8 cellular contexts compared by ENCODE assay signal in the genomic region with DNA sequence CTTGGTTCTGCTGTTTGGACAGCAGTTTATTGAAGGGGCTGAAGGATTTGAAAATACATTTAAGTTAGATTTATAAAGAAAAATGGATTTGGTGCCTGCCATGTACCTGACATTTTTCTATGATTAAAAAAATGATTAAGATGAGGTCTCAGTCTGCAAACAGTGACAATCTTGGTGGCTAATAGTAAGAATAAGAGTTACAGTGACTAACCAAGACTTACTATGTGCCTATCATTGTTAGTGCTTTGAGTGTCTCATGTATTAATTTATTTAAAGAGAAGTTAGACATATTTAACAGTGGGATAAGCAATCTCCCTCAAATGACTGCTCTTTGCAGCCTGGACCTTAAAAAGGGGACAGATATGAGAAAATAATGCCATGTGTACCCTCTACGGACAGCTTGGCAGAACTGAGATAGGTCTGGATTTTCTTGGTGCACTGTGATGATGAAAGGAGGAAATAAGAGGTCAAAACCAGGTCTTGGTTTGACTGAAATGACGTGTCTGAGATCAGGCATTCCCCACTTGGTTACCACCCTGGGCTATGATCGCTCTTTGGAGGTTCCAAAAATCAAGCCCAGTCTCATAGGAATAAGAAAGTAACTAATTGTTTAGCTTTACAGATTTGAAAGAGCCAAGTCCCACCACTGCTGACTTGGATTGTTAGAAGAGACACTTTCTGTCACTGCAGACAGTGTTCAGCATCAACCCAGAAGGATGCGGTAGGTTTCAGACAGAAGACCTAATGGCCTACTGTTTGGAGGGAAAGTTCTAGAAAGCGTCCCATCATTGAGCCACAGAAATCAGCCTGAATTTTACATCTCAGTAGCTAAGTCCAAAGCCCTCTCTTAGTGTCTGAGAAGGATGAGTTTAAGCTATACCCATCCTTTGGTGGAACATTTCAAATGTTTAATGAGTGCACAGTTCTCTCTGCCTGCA. TPM values are rescaled to one million over a fixed set of nuclear protein-coding genes. Genes with fewer than 3 reads are reported as not detected.
A peak's percentile ranks its signal among the peaks of the same experiment; 100 is the strongest.
DNase-seq lines count a peak whose midpoint lies in the region; ATAC-seq, FAIRE-seq and TF ChIP-seq lines count a peak whose summit lies in the region.

No MANE protein-coding gene starts in this region.

- intact Hi-C loops in HepG2 (cut with micrococcal nuclease; ENCODE audit: unreplicated experiment), result no loop called here
- intact Hi-C loops in right lobe of liver (cut with DNase I), result no loop called here
- intact Hi-C loops in activated T-helper 2 cell treated with anti-CD3 and anti-CD28 coated beads, Interferon-gamma antibody, Interleukin-2, Interleukin-4, amounts not matched to agents 10 μg/mL and 5 μg/mL and 100 μg/mL, durations not matched to agents 14 hours and 24 hours and 36 hours (cut with micrococcal nuclease), result loop anchor here (1.0 to 10.0 kb wide), 7 partner anchors 23 to 1307 kb away; partner anchors contain the start of genes ACSL5, CCDC186, DCLRE1A and NHLRC2

- in situ Hi-C loops in HepG2 (cut with HindIII; ENCODE audit: extremely low pct_ligation_motif_present, low pct_unique_long_range_greater_than_20kb), result no loop called here

- 0 out of 2 replicates have a peak, but pooled peaks cover 3% of the 10 kb centered on the region for H4K20me1 ChIP-seq in HepG2 (ENCODE audit: insufficient read depth, low read length)

- H3K79me2 ChIP-seq in HepG2 (ENCODE audit: insufficient read depth, low read length), result peaks cover 54% of the 10 kb centered on the region

- no peak overlapping the region for H3K4me3 ChIP-seq in HepG2 (replicated peaks in 1 of 3; ENCODE audit: insufficient read depth in 1 of 3, low read depth in 2 of 3, low read length in 3 of 3)
- H3K4me3 ChIP-seq in right lobe of liver, result no peak overlapping the region

- TF ChIP-seq EP300 in HepG2 (IDR thresholded peaks at IDR 0.05; ENCODE audit: low read depth in 2 of 2, low read length in 2 of 2), result no peak
- TF ChIP-seq EP300 in HepG2 (CRISPR knock-in tag; IDR thresholded peaks at IDR 0.05; ENCODE audit: borderline replicate concordance), result no peak

- ATAC-seq in HepG2 (no peak), right lobe of liver (no peak), HG03095 (IDR thresholded peaks at IDR 0.05; ENCODE audit: unreplicated experiment) (peak; percentile 55), omental fat pad (ENCODE audit: low FRiP score) (no peak)

- BruUV-seq in HepG2 (replicated peaks; lab: Mats Ljungman, UMichigan), result no TSS peak

- no peak for TF ChIP-seq RAD21 in HepG2 (CRISPR knock-in tag; IDR thresholded peaks at IDR 0.05)

- H3K36me3 ChIP-seq in HepG2 (replicated peaks in 1 of 2; ENCODE audit: control insufficient read depth in 1 of 2, insufficient read depth in 2 of 2, low read length in 2 of 2) (no peaks in the 10 kb centered on the region; a peak in 1 of 5 replicates), right lobe of liver (no peaks in the 10 kb centered on the region)

- H3K9me3 ChIP-seq in HepG2 (ENCODE audit: low read length), result peaks cover 5% of the 10 kb centered on the region
- H3K9me3 ChIP-seq in right lobe of liver, result no peaks in the 10 kb centered on the region

- H3K4me1 Mint-ChIP-seq in activated T-helper 2 cell treated with anti-CD3 and anti-CD28 coated beads, Interferon-gamma antibody, Interleukin-2, Interleukin-4, amounts not matched to agents 10 μg/mL and 5 μg/mL and 100 μg/mL, durations not matched to agents 14 hours and 24 hours and 36 hours (ENCODE audit: low read depth), result peaks cover 49% of the 10 kb centered on the region

- H3K9me3 Mint-ChIP-seq in activated T-helper 2 cell treated with anti-CD3 and anti-CD28 coated beads, Interferon-gamma antibody, Interleukin-2, Interleukin-4, amounts not matched to agents 10 μg/mL and 5 μg/mL and 100 μg/mL, durations not matched to agents 14 hours and 24 hours and 36 hours, result peaks cover 34% of the 10 kb centered on the region

- H3K4me1 ChIP-seq in HepG2 (ENCODE audit: insufficient read depth, low read length), result peaks cover 26% of the 10 kb centered on the region
- H3K4me1 ChIP-seq in right lobe of liver, result peaks cover 0 to 16% (median 4%) of the 10 kb centered on the region in 4 donors

- no peak for DNase-seq in HepG2 (ENCODE audit: low spot score)
- DNase-seq in right lobe of liver, result no peak
- peak; percentile 26 for DNase-seq in activated T-helper 2 cell treated with anti-CD3 and anti-CD28 coated beads, Interferon-gamma antibody, Interleukin-2, Interleukin-4, amounts not matched to agents 10 μg/mL and 5 μg/mL and 100 μg/mL, durations not matched to agents 14 hours and 24 hours and 36 hours (ENCODE audit: low spot score)
- peak; percentile 46 for DNase-seq in stimulated activated CD4-positive, alpha-beta T cell treated with anti-CD3 and anti-CD28 coated beads, Interleukin-4, amount 100 ng/mL, for 24 hours
- no peak for DNase-seq in ecto neural progenitor cell (ENCODE audit: low spot score)
- DNase-seq in omental fat pad (ENCODE audit: low spot score), result no peak
- no peak for DNase-seq in NCI-H187 (lab: John Stamatoyannopoulos, UW)

- H3K4me2 ChIP-seq in HepG2 (ENCODE audit: low read depth, low read length), result peak overlapping the region; percentile 90

- peak overlapping the region; percentile 86 for H3K27ac Mint-ChIP-seq in activated T-helper 2 cell treated with anti-CD3 and anti-CD28 coated beads, Interferon-gamma antibody, Interleukin-2, Interleukin-4, amounts not matched to agents 10 μg/mL and 5 μg/mL and 100 μg/mL, durations not matched to agents 14 hours and 24 hours and 36 hours

- no peaks in the 10 kb centered on the region; a peak in 1 of 5 replicates for H3K27me3 ChIP-seq in HepG2 (ENCODE audit: control insufficient read depth in 1 of 2, insufficient read depth in 2 of 2, low read length in 2 of 2)
- H3K27me3 ChIP-seq in right lobe of liver, result no peaks in the 10 kb centered on the region

- peak; percentile 4 for FAIRE-seq in HepG2 (lab: Jason Lieb, UNC)

- CTCF ChIA-PET in HepG2 (lab: Yijun Ruan, JAX; ENCODE audit: low intra/inter-chr PET ratio, low total read pairs), result no interaction called here

- H3K9ac ChIP-seq in HepG2 (ENCODE audit: insufficient read depth, low read depth, low read length), result 0 out of 2 replicates have a peak overlapping the region, but pooled peaks have one; percentile 83

- TF ChIP-seq CTCF in HepG2 (CRISPR knock-in tag; IDR thresholded peaks at IDR 0.05) (no peak), right lobe of liver (IDR thresholded peaks at IDR 0.05) (no peak), omental fat pad (IDR thresholded peaks at IDR 0.05) (no peak)

- POLR2A ChIA-PET in HepG2 (lab: Yijun Ruan, JAX), result no interaction called here

- WGBS in HepG2 (ENCODE audit: low lambda C conversion rate), result 97% methylated on average over 5 of the region's 5 CpGs
- WGBS in right lobe of liver (ENCODE audit: insufficient coverage, low coverage, low lambda C conversion rate, missing lambda C conversion rate), result 60% methylated on average over 3 of the region's 5 CpGs

- no peak overlapping the region for H3K27ac ChIP-seq in HepG2 (ENCODE audit: extremely low read length, insufficient read depth, low read length)
- H3K27ac ChIP-seq in right lobe of liver, result no peak overlapping the region

- no peak for TF ChIP-seq POLR2A in HepG2 (IDR thresholded peaks at IDR 0.05; ENCODE audit: insufficient read depth in 1 of 2, low read depth in 2 of 2, low read length in 2 of 2)
- TF ChIP-seq POLR2A in right lobe of liver (IDR thresholded peaks at IDR 0.05), result no peak

- H2AFZ ChIP-seq in HepG2 (ENCODE audit: low read length), result no peak overlapping the region

- H3K4me3 Mint-ChIP-seq in activated T-helper 2 cell treated with anti-CD3 and anti-CD28 coated beads, Interferon-gamma antibody, Interleukin-2, Interleukin-4, amounts not matched to agents 10 μg/mL and 5 μg/mL and 100 μg/mL, durations not matched to agents 14 hours and 24 hours and 36 hours (ENCODE audit: low read depth), result peak overlapping the region; percentile 92

- H3K27me3 Mint-ChIP-seq in activated T-helper 2 cell treated with anti-CD3 and anti-CD28 coated beads, Interferon-gamma antibody, Interleukin-2, Interleukin-4, amounts not matched to agents 10 μg/mL and 5 μg/mL and 100 μg/mL, durations not matched to agents 14 hours and 24 hours and 36 hours (ENCODE audit: low read depth), result no peaks in the 10 kb centered on the region

- peaks cover 41% of the 10 kb centered on the region for H3K36me3 Mint-ChIP-seq in activated T-helper 2 cell treated with anti-CD3 and anti-CD28 coated beads, Interferon-gamma antibody, Interleukin-2, Interleukin-4, amounts not matched to agents 10 μg/mL and 5 μg/mL and 100 μg/mL, durations not matched to agents 14 hours and 24 hours and 36 hours (ENCODE audit: low read depth)

RNA-seq across cellular contexts. Expression of gene CASP7, which starts 2.1 kb away (rescaled TPM):
- total RNA-seq in HepG2 (2016; rRNA removed; fragmentation: Illumina TruSeq; extraction: Trizol) (39.3 and 64.6 TPM in 2 replicates), right lobe of liver (10 to 100 TPM in 5 of 6 experiments, 1 to 10 TPM in 1; 9.5 to 24.7 (median 12.4) TPM), omental fat pad (10 to 100 TPM; 18.6 to 34.0 (median 26.3) TPM)
- 4.5 and 5.7 TPM in 2 replicates for total RNA-seq in HepG2 (2016; cell fraction: cytosol; rRNA removed; fragmentation: Illumina TruSeq; extraction: Trizol; ENCODE audit: low read depth)
- total RNA-seq in HepG2 (2016; cell fraction: insoluble cytoplasmic fraction; rRNA removed; fragmentation: Illumina TruSeq; extraction: Trizol), result 42.2 and 60.7 TPM in 2 replicates
- 17.0 and 19.0 TPM in 2 replicates for total RNA-seq in HepG2 (2016; cell fraction: membrane; rRNA removed; fragmentation: Illumina TruSeq; extraction: Trizol)
- 17.3 and 20.2 TPM in 2 replicates for total RNA-seq in HepG2 (2016; cell fraction: nucleus; rRNA removed; fragmentation: Illumina TruSeq; extraction: Trizol)
- 11.9 and 12.2 TPM in 2 replicates for polyA plus RNA-seq in HepG2 (2011; rRNA removed)
- polyA plus RNA-seq in HepG2 (2011; cell fraction: cytosol; rRNA removed), result 7.9 and 10.9 TPM in 2 replicates
- polyA plus RNA-seq in HepG2 (2011; cell fraction: nucleus; rRNA removed), result 5.8 and 6.8 TPM in 2 replicates
- polyA plus RNA-seq in HepG2 (2012), result 12.5 and 15.5 TPM in 2 replicates
- 2.1 and 2.3 TPM in 2 replicates for polyA plus RNA-seq in HepG2 (2016; cell fraction: cytosol; fragmentation: Illumina TruSeq; extraction: Trizol; ENCODE audit: low read depth)
- polyA plus RNA-seq in HepG2 (2016; cell fraction: insoluble cytoplasmic fraction; fragmentation: Illumina TruSeq; extraction: Trizol; ENCODE audit: low read depth), result 53.0 and 56.5 TPM in 2 replicates
- polyA plus RNA-seq in HepG2 (2016; cell fraction: membrane; fragmentation: Illumina TruSeq; extraction: Trizol; ENCODE audit: low read depth), result 9.0 and 9.3 TPM in 2 replicates
- 25.8 and 29.0 TPM in 2 replicates for polyA plus RNA-seq in HepG2 (2016; cell fraction: nucleus; fragmentation: Illumina TruSeq; extraction: Trizol; ENCODE audit: insufficient read depth, low read depth)
- polyA minus RNA-seq in HepG2 (2011; rRNA and poly(A)+ RNA removed; ENCODE audit: low replicate concordance), result 5.1 and 13.5 TPM in 2 replicates
- polyA minus RNA-seq in HepG2 (2011; cell fraction: cytosol; rRNA and poly(A)+ RNA removed), result 9.8 and 11.6 TPM in 2 replicates
- 10.3 and 10.8 TPM in 2 replicates for polyA minus RNA-seq in HepG2 (2011; cell fraction: nucleus; rRNA and poly(A)+ RNA removed)
- total RNA-seq in activated T-helper 2 cell treated with anti-CD3 and anti-CD28 coated beads, Interferon-gamma antibody, Interleukin-2, Interleukin-4, amounts not matched to agents 10 μg/mL and 5 μg/mL and 100 μg/mL, durations not matched to agents 14 hours and 24 hours and 36 hours, result 16.0 and 16.6 TPM in 2 replicates

RNA-seq across cellular contexts. Expression of gene NRAP, which starts 18.0 kb away (rescaled TPM):
- total RNA-seq in HepG2 (2016; rRNA removed; fragmentation: Illumina TruSeq; extraction: Trizol) (not detected in 2 replicates), right lobe of liver (1 to 10 TPM in 1 of 6 experiments, under 1 TPM in 4, not detected in 1; 0.07 to 1.9 (median 0.22) TPM), omental fat pad (not detected)
- total RNA-seq in HepG2 (2016; cell fraction: cytosol; rRNA removed; fragmentation: Illumina TruSeq; extraction: Trizol; ENCODE audit: low read depth), result not detected in 2 replicates
- not detected in 2 replicates for total RNA-seq in HepG2 (2016; cell fraction: insoluble cytoplasmic fraction; rRNA removed; fragmentation: Illumina TruSeq; extraction: Trizol)
- total RNA-seq in HepG2 (2016; cell fraction: membrane; rRNA removed; fragmentation: Illumina TruSeq; extraction: Trizol), result not detected in 2 replicates
- not detected in 2 replicates for total RNA-seq in HepG2 (2016; cell fraction: nucleus; rRNA removed; fragmentation: Illumina TruSeq; extraction: Trizol)
- not detected in 2 replicates for polyA plus RNA-seq in HepG2 (2011; rRNA removed)
- not detected in 2 replicates for polyA plus RNA-seq in HepG2 (2011; cell fraction: cytosol; rRNA removed)
- not detected in 2 replicates for polyA plus RNA-seq in HepG2 (2011; cell fraction: nucleus; rRNA removed)
- polyA plus RNA-seq in HepG2 (2012), result not detected in 2 replicates
- not detected in 2 replicates for polyA plus RNA-seq in HepG2 (2016; cell fraction: cytosol; fragmentation: Illumina TruSeq; extraction: Trizol; ENCODE audit: low read depth)
- polyA plus RNA-seq in HepG2 (2016; cell fraction: insoluble cytoplasmic fraction; fragmentation: Illumina TruSeq; extraction: Trizol; ENCODE audit: low read depth), result not detected in 2 replicates
- not detected in 2 replicates for polyA plus RNA-seq in HepG2 (2016; cell fraction: membrane; fragmentation: Illumina TruSeq; extraction: Trizol; ENCODE audit: low read depth)
- not detected in 2 replicates for polyA plus RNA-seq in HepG2 (2016; cell fraction: nucleus; fragmentation: Illumina TruSeq; extraction: Trizol; ENCODE audit: insufficient read depth, low read depth)
- polyA minus RNA-seq in HepG2 (2011; rRNA and poly(A)+ RNA removed; ENCODE audit: low replicate concordance), result not detected in 2 replicates
- polyA minus RNA-seq in HepG2 (2011; cell fraction: cytosol; rRNA and poly(A)+ RNA removed), result not detected in 2 replicates
- not detected in 2 replicates for polyA minus RNA-seq in HepG2 (2011; cell fraction: nucleus; rRNA and poly(A)+ RNA removed)
- total RNA-seq in activated T-helper 2 cell treated with anti-CD3 and anti-CD28 coated beads, Interferon-gamma antibody, Interleukin-2, Interleukin-4, amounts not matched to agents 10 μg/mL and 5 μg/mL and 100 μg/mL, durations not matched to agents 14 hours and 24 hours and 36 hours, result not detected in 2 replicates

Comparison
In these comparisons a context has a peak if more than half of its experiments do, and no peak if none do; other contexts are left out.
1. DNase-seq: peak in activated T-helper 2 cell treated with anti-CD3 and anti-CD28 coated beads, Interferon-gamma antibody, Interleukin-2, Interleukin-4, amounts not matched to agents 10 μg/mL and 5 μg/mL and 100 μg/mL, durations not matched to agents 14 hours and 24 hours and 36 hours (single experiment) and stimulated activated CD4-positive, alpha-beta T cell treated with anti-CD3 and anti-CD28 coated beads, Interleukin-4, amount 100 ng/mL, for 24 hours (single experiment); none in HepG2 (single experiment), right lobe of liver (0 of 3), ecto neural progenitor cell (single experiment), omental fat pad (single experiment) and NCI-H187 (0 of 2).